In the genomic region with DNA sequence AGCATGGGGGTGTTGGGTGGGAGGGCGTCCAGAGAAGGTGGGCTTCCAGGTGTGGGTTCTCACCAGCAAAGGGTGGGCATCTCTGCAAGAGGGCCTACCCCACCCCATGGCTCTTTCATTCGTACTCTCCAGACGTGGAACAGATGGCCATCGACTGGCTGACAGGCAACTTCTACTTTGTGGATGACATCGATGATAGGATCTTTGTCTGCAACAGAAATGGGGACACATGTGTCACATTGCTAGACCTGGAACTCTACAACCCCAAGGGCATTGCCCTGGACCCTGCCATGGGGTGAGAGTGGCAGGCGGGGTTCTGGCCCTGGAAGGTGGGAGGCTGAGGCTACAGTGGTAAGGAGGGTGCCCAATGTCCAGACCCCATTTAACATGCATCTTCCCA, we compare ENCODE assay signal across 20 cellular contexts. TPM values are rescaled to one million over a fixed set of nuclear protein-coding genes. Genes with fewer than 3 reads are reported as not detected.
A peak's percentile ranks its signal among the peaks of the same experiment; 100 is the strongest.
DNase-seq lines count a peak whose midpoint lies in the region; ATAC-seq and TF ChIP-seq lines count a peak whose summit lies in the region.
"Had no signal": no experiment of that assay in that cellular context is flagged by ENCODE, and none has a peak within 500 bp of the region (broad histone marks: within the 10 kb centered on the region; RNA-seq: fewer than 3 reads in every experiment).

No MANE protein-coding gene starts in this region.

- H3K9ac ChIP-seq in liver (ENCODE audit: low read depth in 1 of 2, low read length in 2 of 2) = no peak overlapping the region
- H3K9ac ChIP-seq: KMS-11 had no signal

- POLR2A ChIA-PET in HEK293T (lab: Yijun Ruan, JAX) = no interaction called here

- H3K27me3 ChIP-seq in liver (ENCODE audit: control insufficient read depth in 4 of 4, insufficient read depth in 4 of 4, low read length in 3 of 4) (no peaks in the 10 kb centered on the region), right lobe of liver (no peaks in the 10 kb centered on the region), stomach (no peaks in the 10 kb centered on the region)

- CTCF ChIA-PET in HEK293T (lab: Yijun Ruan, JAX) = interaction anchor here (0.6 kb wide), 1 partner anchor 30 kb away, joined by 4 read pairs; no protein-coding TSS in a partner anchor

- intact Hi-C loops in right lobe of liver (cut with DNase I) = no loop called here
- intact Hi-C loops in stomach (cut with DNase I; ENCODE audit: low total_unique reads) = no loop called here

- no peak overlapping the region for H3K4me3 ChIP-seq in liver (ENCODE audit: low read depth in 1 of 3, low read length in 3 of 3)
- H3K4me3 ChIP-seq in right lobe of liver = no peak overlapping the region
- no peak overlapping the region for H3K4me3 ChIP-seq in stomach
- H3K4me3 ChIP-seq: A549 had no signal

- TF ChIP-seq POLR2A in right lobe of liver (IDR thresholded peaks at IDR 0.05) = no peak
- TF ChIP-seq POLR2A in stomach (IDR thresholded peaks at IDR 0.05) = no peak

- no peak for TF ChIP-seq RAD21 in liver (IDR thresholded peaks at IDR 0.05)

- H3K36me3 ChIP-seq in liver (ENCODE audit: control insufficient read depth in 4 of 4, insufficient read depth in 3 of 4, low read depth in 1 of 4, low read length in 3 of 4) (peaks cover 20 to 45% (median 39%) of the 10 kb centered on the region in 4 donors), right lobe of liver (peaks cover 0 to 55% (median 30%) of the 10 kb centered on the region in 4 donors), stomach (peaks cover 11 to 55% (median 53%) of the 10 kb centered on the region in 4 donors)

- ATAC-seq in right lobe of liver (no peak), HG02870 (IDR thresholded peaks at IDR 0.05; ENCODE audit: unreplicated experiment) (no peak), GM18868 (IDR thresholded peaks at IDR 0.05; ENCODE audit: unreplicated experiment) (no peak)
- ATAC-seq: A549, HepG2 had no signal

- no peak for TF ChIP-seq CTCF in liver (IDR thresholded peaks at IDR 0.05; ENCODE audit: low read depth, low read length, missing input control)
- no peak for TF ChIP-seq CTCF in right lobe of liver (IDR thresholded peaks at IDR 0.05)
- TF ChIP-seq CTCF in stomach (IDR thresholded peaks at IDR 0.05) = no peak

- WGBS in liver = 81% methylated on average over 6 of the region's 6 CpGs
- WGBS in right lobe of liver (ENCODE audit: insufficient coverage, low coverage, low lambda C conversion rate, missing lambda C conversion rate) = 83% methylated on average over 1 of the region's 6 CpGs
- 81 to 95% (median 90%) methylated on average over 5 to 6 of the region's 6 CpGs for WGBS in stomach, 5 donors

- H3K9me3 ChIP-seq in liver (ENCODE audit: control insufficient read depth in 4 of 4, low read length in 3 of 4) (no peaks in the 10 kb centered on the region), right lobe of liver (no peaks in the 10 kb centered on the region), stomach (no peaks in the 10 kb centered on the region)
- H3K9me3 ChIP-seq: A549 had no signal

- H3K27ac ChIP-seq in liver (ENCODE audit: low read depth in 1 of 2, low read length in 2 of 2) (peak overlapping the region; percentile 1 to 19), right lobe of liver (peak overlapping the region in 1 of 3 donors; percentile 25), caudate nucleus (ENCODE audit: low read depth, low read length) (peak overlapping the region; percentile 49), stomach (peak overlapping the region in 3 of 5 donors; percentile 13 to 88 (median 81))
- H3K27ac ChIP-seq: A549, C4-2B, KMS-11 had no signal

- H3K4me1 ChIP-seq in liver (ENCODE audit: control insufficient read depth in 4 of 4, insufficient read depth in 4 of 4, low read length in 3 of 4) = peaks cover 28 to 68% (median 51%) of the 10 kb centered on the region in 4 donors
- peaks cover 0 to 67% (median 34%) of the 10 kb centered on the region in 4 donors for H3K4me1 ChIP-seq in right lobe of liver
- H3K4me1 ChIP-seq in stomach = peaks cover 47 to 77% (median 51%) of the 10 kb centered on the region in 4 donors

- TF ChIP-seq EP300 in stomach (IDR thresholded peaks at IDR 0.05) = no peak

- DNase-seq in right lobe of liver (no peak), caudate nucleus (lab: John Stamatoyannopoulos, UW) (no peak), stomach (no peak), NCI-H774 (lab: John Stamatoyannopoulos, UW) (no peak), HEK293T (ENCODE audit: extremely low spot score) (no peak)
- DNase-seq: DMS 273 treated with DMSO at 0.1 percent for 48 hours, GF-D8, GOT3, NCI-H1436, NCI-H2029 treated with DMSO at 0.1 percent for 48 hours, NCI-H510A treated with DMSO at 0.1 percent for 48 hours had no signal

TF ChIP-seq in liver, 16 proteins besides CTCF, POLR2A, EP300 and RAD21:
- no peak for TF ChIP-seq EGR1 (IDR thresholded peaks at IDR 0.05; ENCODE audit: low read depth in 2 of 2)
- peak in 1 of 2 donors; percentile 40 for TF ChIP-seq RXRA (IDR thresholded peaks at IDR 0.05)
- TF ChIP-seq REST (IDR thresholded peaks at IDR 0.05) = no peak
- TF ChIP-seq FOXA2 (IDR thresholded peaks at IDR 0.05) = no peak
- no peak for TF ChIP-seq YY1 (IDR thresholded peaks at IDR 0.05)
- TF ChIP-seq HNF4A (conservative IDR thresholded peaks at IDR 0.05) = peak in 1 of 2 donors; percentile 23
- TF ChIP-seq GABPA (IDR thresholded peaks at IDR 0.05 in 1 of 2, conservative IDR thresholded peaks at IDR 0.05 in 1 of 2) = no peak

TF ChIP-seq in HEK293T, 16 proteins besides CTCF, POLR2A, EP300 and RAD21:
- TF ChIP-seq PKNOX1 (IDR thresholded peaks at IDR 0.05) = no peak
TF ChIP-seq in HEK293T: peak in this region for 0.

RNA-seq across cellular contexts. Expression of gene LRP1-AS, which starts 6.7 kb away (rescaled TPM):
- not detected for total RNA-seq in liver
- polyA plus RNA-seq in liver = not detected
- total RNA-seq in right lobe of liver = not detected
- total RNA-seq in stomach = not detected
- polyA plus RNA-seq in stomach = not detected
- total RNA-seq: Daoy, HepG2, M059J had no signal
- polyA plus RNA-seq: A549 had no signal

RNA-seq across cellular contexts. Expression of gene LRP1, which starts 25.8 kb away (rescaled TPM):
- 100 to 1,000 TPM; 151 to 375 TPM for total RNA-seq in liver
- polyA plus RNA-seq in liver = 100 to 1,000 TPM in 1 of 2 donors, 10 to 100 TPM in 1; 87.5 to 127 TPM
- 100 to 1,000 TPM; 268 to 387 (median 301) TPM for total RNA-seq in right lobe of liver
- total RNA-seq in stomach = 100 to 1,000 TPM in 4 of 5 donors, 10 to 100 TPM in 1; 97.8 to 510 (median 129) TPM
- polyA plus RNA-seq in stomach = 10 to 100 TPM; 13.5 to 25.9 (median 13.6) TPM

RNA-seq across cellular contexts. Expression of gene STAT6, which starts 42.9 kb away (rescaled TPM):
- total RNA-seq in liver (10 to 100 TPM; 27.4 to 54.0 TPM), right lobe of liver (100 to 1,000 TPM in 3 of 6 experiments, 10 to 100 TPM in 3; 61.8 to 108 (median 94.7) TPM), stomach (100 to 1,000 TPM in 4 of 5 donors, 10 to 100 TPM in 1; 81.9 to 343 (median 209) TPM)
- polyA plus RNA-seq in liver (10 to 100 TPM; 33.2 to 57.4 TPM), stomach (100 to 1,000 TPM; 138 to 477 (median 147) TPM)
- total RNA-seq: M059J had no signal
